ENCODE assay signal across 12 cellular contexts in the genomic region with DNA sequence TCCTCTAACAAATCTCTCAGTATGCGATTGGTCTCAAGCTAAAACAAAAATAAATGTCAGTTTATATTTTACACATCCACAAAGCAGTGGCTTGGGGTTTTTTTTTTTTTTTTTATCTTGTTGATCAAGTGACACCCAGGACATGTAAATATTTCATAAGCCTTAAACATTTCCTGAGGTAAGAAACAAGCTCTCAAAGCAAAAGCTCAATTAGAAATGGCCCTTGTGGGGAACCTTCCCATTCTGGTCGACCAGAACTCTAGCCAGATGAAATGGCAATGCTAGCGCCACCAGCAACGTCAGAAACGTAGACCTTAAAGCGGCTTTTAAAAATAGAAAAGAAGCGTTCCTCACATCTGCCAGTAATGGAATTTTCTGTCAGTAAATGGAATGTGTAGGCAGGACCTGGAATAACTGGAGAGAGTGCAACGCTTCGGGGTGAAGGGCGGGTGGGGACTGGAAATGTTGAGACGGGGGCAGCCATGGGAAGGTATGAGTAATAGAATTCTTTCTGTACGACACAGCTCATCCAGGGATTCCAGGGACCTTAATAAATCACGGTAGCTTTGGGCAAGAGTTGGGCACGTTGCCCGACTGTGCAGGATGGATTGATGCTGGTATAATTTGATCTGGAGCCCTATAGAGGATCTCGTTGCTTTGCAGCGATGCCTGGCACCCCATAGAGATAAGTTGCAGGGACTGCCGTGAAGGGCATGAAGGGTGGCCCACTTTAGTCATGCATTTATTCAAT. TPM values are rescaled to one million over a fixed set of nuclear protein-coding genes. Genes with fewer than 3 reads are reported as not detected.
DNase-seq lines count a peak whose midpoint lies in the region; ATAC-seq and TF ChIP-seq lines count a peak whose summit lies in the region.
"Had no signal": no experiment of that assay in that cellular context is flagged by ENCODE, and none has a peak within 500 bp of the region (broad histone marks: within the 10 kb centered on the region; RNA-seq: fewer than 3 reads in every experiment).

No MANE protein-coding gene starts in this region.

- DNase-seq in H4 (ENCODE audit: low spot score) (peak; percentile 81), foreskin keratinocyte (peak; percentile 82 to 94), glutamatergic neuron (no peak), left colon (no peak)
- DNase-seq in T-helper 2 cell treated with Interferon-gamma antibody and Interleukin-4, amounts not matched to agents 5 μg/mL and 100 μg/mL, for 36 hours (ENCODE audit: low spot score) = no peak
- DNase-seq in activated naive CD8-positive, alpha-beta T cell treated with anti-CD3 and anti-CD28 coated beads, Interleukin-2, amount 50 U/mL, for 24 hours = no peak
- DNase-seq: activated CD4-positive, alpha-beta T cell treated with anti-CD3 and anti-CD28 coated beads, Interleukin-2, amount 50 U/mL, for 1 hour; NCI-H2171 treated with DMSO at 0.1 percent for 48 hours had no signal

- H3K27me3 ChIP-seq in foreskin keratinocyte (no peaks in the 10 kb centered on the region), skeletal muscle tissue (ENCODE audit: control insufficient read depth in 3 of 3, insufficient read depth in 3 of 3, low read length in 3 of 3) (no peaks in the 10 kb centered on the region)

- no peaks in the 10 kb centered on the region for H3K9me3 ChIP-seq in skeletal muscle tissue (ENCODE audit: control insufficient read depth in 3 of 3, low read length in 3 of 3)
- H3K9me3 ChIP-seq: prostate gland had no signal

- TF ChIP-seq CTCF in foreskin keratinocyte (conservative IDR thresholded peaks at IDR 0.05) (no peak), glutamatergic neuron (IDR thresholded peaks at IDR 0.05; ENCODE audit: partially characterized antibody, unreplicated experiment) (no peak)

- H3K4me1 ChIP-seq in foreskin keratinocyte (peaks cover 32% of the 10 kb centered on the region), skeletal muscle tissue (ENCODE audit: control insufficient read depth in 3 of 3, insufficient read depth in 3 of 3, low read length in 3 of 3) (peaks cover 37 to 41% (median 37%) of the 10 kb centered on the region in 3 donors)
- H3K4me1 ChIP-seq: prostate gland had no signal

- H3K4me1 Mint-ChIP-seq in T-helper 2 cell treated with Interferon-gamma antibody and Interleukin-4, amounts not matched to agents 5 μg/mL and 100 μg/mL, for 36 hours (ENCODE audit: low read depth) = peaks cover 59% of the 10 kb centered on the region
- H3K4me1 Mint-ChIP-seq in glutamatergic neuron (ENCODE audit: low read depth, unreplicated experiment) = peaks cover 3% of the 10 kb centered on the region
- peaks cover 56% of the 10 kb centered on the region for H3K4me1 Mint-ChIP-seq in activated naive CD8-positive, alpha-beta T cell treated with anti-CD3 and anti-CD28 coated beads, Interleukin-2, amount 50 U/mL, for 24 hours
- H3K4me1 Mint-ChIP-seq: endodermal cell had no signal

- peak overlapping the region in 2 of 3 donors; percentile 15 to 40 for H3K4me3 ChIP-seq in skeletal muscle tissue (ENCODE audit: low read length in 3 of 3)
- H3K4me3 ChIP-seq: prostate gland had no signal

- peaks cover 0 to 7% (median 5%) of the 10 kb centered on the region in 3 donors for H3K36me3 ChIP-seq in skeletal muscle tissue (ENCODE audit: control insufficient read depth in 3 of 3, insufficient read depth in 3 of 3, low read length in 3 of 3)
- H3K36me3 ChIP-seq: prostate gland had no signal

- peaks cover 37% of the 10 kb centered on the region for H3K36me3 Mint-ChIP-seq in T-helper 2 cell treated with Interferon-gamma antibody and Interleukin-4, amounts not matched to agents 5 μg/mL and 100 μg/mL, for 36 hours (ENCODE audit: low read depth)
- peaks cover 5% of the 10 kb centered on the region for H3K36me3 Mint-ChIP-seq in glutamatergic neuron (ENCODE audit: unreplicated experiment)
- H3K36me3 Mint-ChIP-seq in activated naive CD8-positive, alpha-beta T cell treated with anti-CD3 and anti-CD28 coated beads, Interleukin-2, amount 50 U/mL, for 24 hours (ENCODE audit: low read depth) = peaks cover 17% of the 10 kb centered on the region

- intact Hi-C loops in left colon (cut with DNase I, micrococcal nuclease) = no loop called here

- ATAC-seq in foreskin keratinocyte (peak; percentile 62), left colon (no peak), HG03025 (IDR thresholded peaks at IDR 0.05; ENCODE audit: low FRiP score, unreplicated experiment) (no peak)
- no peak for ATAC-seq in activated naive CD8-positive, alpha-beta T cell treated with anti-CD3 and anti-CD28 coated beads, Interleukin-2, amount 50 U/mL, for 24 hours

- peak overlapping the region in 2 of 3 donors; percentile 24 to 66 for H3K9ac ChIP-seq in skeletal muscle tissue (ENCODE audit: low read depth in 1 of 3, low read length in 3 of 3)

- peak overlapping the region; percentile 81 for H3K27ac Mint-ChIP-seq in T-helper 2 cell treated with Interferon-gamma antibody and Interleukin-4, amounts not matched to agents 5 μg/mL and 100 μg/mL, for 36 hours
- no peak overlapping the region for H3K27ac Mint-ChIP-seq in glutamatergic neuron (ENCODE audit: unreplicated experiment)
- no peak overlapping the region for H3K27ac Mint-ChIP-seq in activated naive CD8-positive, alpha-beta T cell treated with anti-CD3 and anti-CD28 coated beads, Interleukin-2, amount 50 U/mL, for 24 hours
- H3K27ac Mint-ChIP-seq: endodermal cell had no signal

- peak overlapping the region; percentile 89 for H3K27ac ChIP-seq in foreskin keratinocyte
- peak overlapping the region; percentile 87 for H3K27ac ChIP-seq in skeletal muscle tissue (ENCODE audit: low read depth, low read length)
- H3K27ac ChIP-seq: prostate gland had no signal

- H3K9me3 Mint-ChIP-seq in T-helper 2 cell treated with Interferon-gamma antibody and Interleukin-4, amounts not matched to agents 5 μg/mL and 100 μg/mL, for 36 hours = peaks cover 5% of the 10 kb centered on the region
- no peaks in the 10 kb centered on the region for H3K9me3 Mint-ChIP-seq in glutamatergic neuron (ENCODE audit: unreplicated experiment)
- peaks cover 8% of the 10 kb centered on the region for H3K9me3 Mint-ChIP-seq in activated naive CD8-positive, alpha-beta T cell treated with anti-CD3 and anti-CD28 coated beads, Interleukin-2, amount 50 U/mL, for 24 hours

- peaks cover 8% of the 10 kb centered on the region for H3K27me3 Mint-ChIP-seq in T-helper 2 cell treated with Interferon-gamma antibody and Interleukin-4, amounts not matched to agents 5 μg/mL and 100 μg/mL, for 36 hours (ENCODE audit: low read depth)
- no peaks in the 10 kb centered on the region for H3K27me3 Mint-ChIP-seq in glutamatergic neuron (ENCODE audit: unreplicated experiment)
- peaks cover 11% of the 10 kb centered on the region for H3K27me3 Mint-ChIP-seq in activated naive CD8-positive, alpha-beta T cell treated with anti-CD3 and anti-CD28 coated beads, Interleukin-2, amount 50 U/mL, for 24 hours

- H3K4me3 Mint-ChIP-seq in T-helper 2 cell treated with Interferon-gamma antibody and Interleukin-4, amounts not matched to agents 5 μg/mL and 100 μg/mL, for 36 hours = peak overlapping the region; percentile 58
- H3K4me3 Mint-ChIP-seq in glutamatergic neuron (ENCODE audit: unreplicated experiment) = no peak overlapping the region
- H3K4me3 Mint-ChIP-seq in activated naive CD8-positive, alpha-beta T cell treated with anti-CD3 and anti-CD28 coated beads, Interleukin-2, amount 50 U/mL, for 24 hours = no peak overlapping the region
- H3K4me3 Mint-ChIP-seq: endodermal cell had no signal

RNA-seq across cellular contexts. Expression of a gene that starts 44.4 kb away (rescaled TPM):
- total RNA-seq in H4 (2014; rRNA removed; shearing (Covaris generic)) = 20.1 and 23.8 TPM in 2 replicates
- total RNA-seq in foreskin keratinocyte = 5.0 and 10.9 TPM in 2 replicates
- 4.6 and 8.4 TPM in 2 replicates for polyA plus RNA-seq in foreskin keratinocyte
- total RNA-seq in skeletal muscle tissue = 23.0 TPM
- total RNA-seq in glutamatergic neuron (ENCODE audit: unreplicated experiment) = 12.7 TPM
- total RNA-seq in left colon = 10 to 100 TPM; 29.8 to 32.3 TPM

RNA-seq across cellular contexts. Expression of a gene that starts 44.5 kb away (rescaled TPM):
- total RNA-seq in H4 (2014; rRNA removed; shearing (Covaris generic)) = 18.1 and 19.0 TPM in 2 replicates
- total RNA-seq in foreskin keratinocyte (16.3 and 18.4 TPM in 2 replicates), skeletal muscle tissue (16.7 TPM), glutamatergic neuron (ENCODE audit: unreplicated experiment) (19.0 TPM), left colon (10 to 100 TPM; 12.8 to 16.5 TPM)
- polyA plus RNA-seq in foreskin keratinocyte = 13.0 and 16.1 TPM in 2 replicates

Comparison
In these comparisons a context has a peak if more than half of its experiments do, and no peak if none do; other contexts are left out.
1. DNase-seq: peak in H4 (single experiment) and foreskin keratinocyte (2 of 2); none in T-helper 2 cell treated with Interferon-gamma antibody and Interleukin-4, amounts not matched to agents 5 μg/mL and 100 μg/mL, for 36 hours (single experiment), glutamatergic neuron (single experiment), activated naive CD8-positive, alpha-beta T cell treated with anti-CD3 and anti-CD28 coated beads, Interleukin-2, amount 50 U/mL, for 24 hours (single experiment) and left colon (0 of 2).